Comparison of ENCODE assay signal across 8 cellular contexts in the genomic region with DNA sequence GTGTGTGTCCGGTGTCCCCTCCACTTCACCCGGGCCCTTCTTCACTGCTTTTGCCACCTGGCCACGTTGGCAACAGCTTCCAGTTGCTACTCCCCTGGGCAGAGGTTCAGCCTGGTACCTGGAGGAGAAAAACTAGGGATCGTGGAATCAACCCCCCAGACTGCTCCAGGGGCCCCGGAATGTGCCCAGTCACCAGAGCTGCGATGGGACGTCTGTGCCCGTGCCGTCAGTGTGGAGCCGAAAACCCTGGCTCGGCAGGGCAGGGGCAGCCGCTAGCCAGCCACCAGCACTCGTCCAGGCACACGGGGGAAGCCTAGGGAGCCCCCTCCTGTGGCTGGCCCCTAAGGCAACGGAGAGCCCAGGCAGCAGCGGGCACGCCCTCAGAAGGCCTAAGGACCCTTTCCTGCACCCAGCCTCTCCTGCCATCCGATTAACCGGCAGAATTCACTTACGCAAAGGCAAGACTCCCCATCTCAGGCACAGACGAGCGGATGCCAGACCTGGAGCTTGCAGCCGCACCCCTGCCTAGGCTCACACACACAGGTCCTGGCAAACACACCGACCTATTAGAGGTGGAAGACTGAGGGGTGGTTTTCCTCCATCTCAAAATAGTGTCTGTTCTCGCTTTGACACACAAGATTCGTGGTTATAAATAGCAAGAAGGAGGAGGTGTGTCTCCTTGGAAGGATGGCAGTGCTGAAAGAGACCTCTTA.
DNase-seq lines count a peak whose midpoint lies in the region; ATAC-seq, FAIRE-seq and TF ChIP-seq lines count a peak whose summit lies in the region.

No MANE protein-coding gene starts in this region.

- 57 to 71% (median 65%) methylated on average over 19 to 26 of the region's 26 CpGs for WGBS in heart left ventricle, 4 donors
- WGBS in ovary, 3 donors, result 71 to 80% (median 76%) methylated on average over 26 of the region's 26 CpGs

- TF ChIP-seq POLR2A in heart left ventricle (IDR thresholded peaks at IDR 0.05), result no peak
- TF ChIP-seq POLR2A in H54 (IDR thresholded peaks at IDR 0.05; ENCODE audit: low read depth, low read length), result no peak
- no peak for TF ChIP-seq POLR2A in ovary (IDR thresholded peaks at IDR 0.05)

- H3K4me3 Mint-ChIP-seq in activated T-helper 2 cell treated with anti-CD3 and anti-CD28 coated beads, Interferon-gamma antibody, Interleukin-2, Interleukin-4, amounts not matched to agents 10 μg/mL and 5 μg/mL and 100 μg/mL, durations not matched to agents 14 hours and 24 hours and 36 hours (ENCODE audit: low read depth), result peak overlapping the region; percentile 53

- H3K9me3 ChIP-seq in heart left ventricle, result no peaks in the 10 kb centered on the region
- no peaks in the 10 kb centered on the region for H3K9me3 ChIP-seq in upper lobe of right lung
- H3K9me3 ChIP-seq in ovary, result no peaks in the 10 kb centered on the region

- H3K27ac Mint-ChIP-seq in activated T-helper 2 cell treated with anti-CD3 and anti-CD28 coated beads, Interferon-gamma antibody, Interleukin-2, Interleukin-4, amounts not matched to agents 10 μg/mL and 5 μg/mL and 100 μg/mL, durations not matched to agents 14 hours and 24 hours and 36 hours, result no peak overlapping the region

- DNase-seq in heart left ventricle (no peak), left cardiac atrium (no peak), kidney epithelial cell (ENCODE audit: low read depth) (no peak), upper lobe of right lung (peak; percentile 58), H54 (ENCODE audit: insufficient read length, low spot score) (no peak), ovary (no peak)
- DNase-seq in activated T-helper 2 cell treated with anti-CD3 and anti-CD28 coated beads, Interferon-gamma antibody, Interleukin-2, Interleukin-4, amounts not matched to agents 10 μg/mL and 5 μg/mL and 100 μg/mL, durations not matched to agents 14 hours and 24 hours and 36 hours (ENCODE audit: low spot score), result no peak

- no peak for TF ChIP-seq CTCF in heart left ventricle (IDR thresholded peaks at IDR 0.05)
- no peak for TF ChIP-seq CTCF in kidney epithelial cell (IDR thresholded peaks at IDR 0.05; ENCODE audit: insufficient read depth, low read length, poor library complexity, severe bottlenecking)
- TF ChIP-seq CTCF in upper lobe of right lung (IDR thresholded peaks at IDR 0.05), result no peak
- no peak for TF ChIP-seq CTCF in ovary (IDR thresholded peaks at IDR 0.05)

- no peak for FAIRE-seq in H54 (lab: Jason Lieb, UNC)

- H3K27ac ChIP-seq in heart left ventricle (no peak overlapping the region), upper lobe of right lung (no peak overlapping the region), ovary (peak overlapping the region in 1 of 2 donors; percentile 68)

- H3K27me3 Mint-ChIP-seq in activated T-helper 2 cell treated with anti-CD3 and anti-CD28 coated beads, Interferon-gamma antibody, Interleukin-2, Interleukin-4, amounts not matched to agents 10 μg/mL and 5 μg/mL and 100 μg/mL, durations not matched to agents 14 hours and 24 hours and 36 hours (ENCODE audit: low read depth), result peaks cover 60% of the 10 kb centered on the region

- no peaks in the 10 kb centered on the region for H3K36me3 Mint-ChIP-seq in activated T-helper 2 cell treated with anti-CD3 and anti-CD28 coated beads, Interferon-gamma antibody, Interleukin-2, Interleukin-4, amounts not matched to agents 10 μg/mL and 5 μg/mL and 100 μg/mL, durations not matched to agents 14 hours and 24 hours and 36 hours (ENCODE audit: low read depth)

- peaks cover 0 to 24% (median 2%) of the 10 kb centered on the region in 12 donors for H3K4me1 ChIP-seq in heart left ventricle
- H3K4me1 ChIP-seq in upper lobe of right lung, result peaks cover 4% of the 10 kb centered on the region
- peaks cover 2% of the 10 kb centered on the region for H3K4me1 ChIP-seq in ovary (ENCODE audit: insufficient read depth)

- ATAC-seq in heart left ventricle (no peak), left cardiac atrium (no peak), upper lobe of right lung (no peak), HG02798 (IDR thresholded peaks at IDR 0.05; ENCODE audit: poor library complexity, unreplicated experiment) (no peak)

- no peak for TF ChIP-seq EP300 in ovary (IDR thresholded peaks at IDR 0.05)

- H3K36me3 ChIP-seq in heart left ventricle (no peaks in the 10 kb centered on the region), kidney epithelial cell (ENCODE audit: control insufficient read depth, insufficient read depth, low read length) (no peaks in the 10 kb centered on the region), upper lobe of right lung (no peaks in the 10 kb centered on the region), ovary (no peaks in the 10 kb centered on the region)

- peaks cover 5 to 83% (median 18%) of the 10 kb centered on the region in 9 donors for H3K27me3 ChIP-seq in heart left ventricle
- H3K27me3 ChIP-seq in kidney epithelial cell (ENCODE audit: control insufficient read depth, insufficient read depth, low read length), result peaks cover 13% of the 10 kb centered on the region
- H3K27me3 ChIP-seq in upper lobe of right lung, result peaks cover 27% of the 10 kb centered on the region
- H3K27me3 ChIP-seq in ovary, result no peaks in the 10 kb centered on the region

- intact Hi-C loops in heart left ventricle (cut with DNase I) (no loop called here), left cardiac atrium (cut with DNase I) (no loop called here), upper lobe of right lung (cut with DNase I) (no loop called here), ovary (cut with DNase I) (loop anchor here in 2 of 4 donors (5.0 kb wide), 1 partner anchor 45 kb away; no protein-coding TSS in a partner anchor)
- intact Hi-C loops in activated T-helper 2 cell treated with anti-CD3 and anti-CD28 coated beads, Interferon-gamma antibody, Interleukin-2, Interleukin-4, amounts not matched to agents 10 μg/mL and 5 μg/mL and 100 μg/mL, durations not matched to agents 14 hours and 24 hours and 36 hours (cut with micrococcal nuclease), result loop anchor here (2.0 to 5.0 kb wide), 3 partner anchors 57 to 415 kb away; a partner anchor contains a TSS

- peaks cover 28% of the 10 kb centered on the region for H3K4me1 Mint-ChIP-seq in activated T-helper 2 cell treated with anti-CD3 and anti-CD28 coated beads, Interferon-gamma antibody, Interleukin-2, Interleukin-4, amounts not matched to agents 10 μg/mL and 5 μg/mL and 100 μg/mL, durations not matched to agents 14 hours and 24 hours and 36 hours (ENCODE audit: low read depth)

- no peaks in the 10 kb centered on the region for H3K9me3 Mint-ChIP-seq in activated T-helper 2 cell treated with anti-CD3 and anti-CD28 coated beads, Interferon-gamma antibody, Interleukin-2, Interleukin-4, amounts not matched to agents 10 μg/mL and 5 μg/mL and 100 μg/mL, durations not matched to agents 14 hours and 24 hours and 36 hours

- peak overlapping the region in 10 of 12 donors; percentile 34 to 68 (median 58) for H3K4me3 ChIP-seq in heart left ventricle
- peak overlapping the region; percentile 53 for H3K4me3 ChIP-seq in kidney epithelial cell (ENCODE audit: low read depth, low read length)
- peak overlapping the region; percentile 42 for H3K4me3 ChIP-seq in upper lobe of right lung
- H3K4me3 ChIP-seq in ovary, result no peak overlapping the region
